ENCODE assay signal across 8 cellular contexts in genomic region chr1:111227875-111228747, GRCh38. TPM values are rescaled to one million over a fixed set of nuclear protein-coding genes. Genes with fewer than 3 reads are reported as not detected.
A peak's percentile ranks its signal among the peaks of the same experiment; 100 is the strongest.
DNase-seq lines count a peak whose midpoint lies in the region; ATAC-seq and TF ChIP-seq lines count a peak whose summit lies in the region.

No MANE protein-coding gene starts in this region.

- peaks cover 3% of the 10 kb centered on the region; the same call in 1 of the 2 replicates for H3K27me3 ChIP-seq in HUES48 (ENCODE audit: control insufficient read depth, insufficient read depth, low read length)
- peaks cover 3% of the 10 kb centered on the region for H3K27me3 ChIP-seq in adrenal gland
- no peaks in the 10 kb centered on the region for H3K27me3 ChIP-seq in colonic mucosa

- H3K4me1 ChIP-seq in HUES48 (ENCODE audit: control insufficient read depth, insufficient read depth, low read length) (peaks cover 11% of the 10 kb centered on the region; the same call in 1 of the 2 replicates), adrenal gland (replicated peaks in 1 of 2) (peaks cover 0 to 11% of the 10 kb centered on the region in 2 donors), colonic mucosa (no peaks in the 10 kb centered on the region)

- H3K36me3 ChIP-seq in HUES48 (ENCODE audit: control insufficient read depth, insufficient read depth, low read length), result no peaks in the 10 kb centered on the region
- H3K36me3 ChIP-seq in adrenal gland (replicated peaks in 1 of 2), result no peaks in the 10 kb centered on the region
- no peaks in the 10 kb centered on the region for H3K36me3 ChIP-seq in colonic mucosa

- intact Hi-C loops in adrenal gland (cut with DNase I), result no loop called here
- intact Hi-C loops in colonic mucosa (cut with DNase I), result loop anchor here (10.0 kb wide), 1 partner anchor 83 kb away; the partner anchor contains the start of genes CEPT1 and DRAM2

- no peak overlapping the region for H3K4me3 ChIP-seq in HUES48 (ENCODE audit: low read depth, low read length)
- no peak overlapping the region for H3K4me3 ChIP-seq in adrenal gland
- no peak overlapping the region for H3K4me3 ChIP-seq in colonic mucosa

- no peak for ATAC-seq in HG03521 (IDR thresholded peaks at IDR 0.05; ENCODE audit: unreplicated experiment)

- no peaks in the 10 kb centered on the region for H3K9me3 ChIP-seq in HUES48 (ENCODE audit: control insufficient read depth, insufficient read depth, low read length)
- H3K9me3 ChIP-seq in adrenal gland (replicated peaks in 1 of 3), result no peaks in the 10 kb centered on the region
- no peaks in the 10 kb centered on the region for H3K9me3 ChIP-seq in colonic mucosa

- TF ChIP-seq CTCF in adrenal gland (IDR thresholded peaks at IDR 0.05) (no peak), colonic mucosa (IDR thresholded peaks at IDR 0.05) (no peak)

- no peak for TF ChIP-seq POLR2A in adrenal gland (IDR thresholded peaks at IDR 0.05)

- WGBS in adrenal gland, 4 donors, result 74 to 84% (median 82%) methylated on average over 6 of the region's 6 CpGs

- DNase-seq in adrenal gland (peak in 4 of 7 donors; percentile 24 to 45 (median 30)), iPS-NIHi7 (ENCODE audit: extremely low spot score) (peak; percentile 33), stromal cell of bone marrow (ENCODE audit: low read depth) (peak; percentile 95), NCI-H1930 (lab: John Stamatoyannopoulos, UW) (no peak), colonic mucosa (no peak), SKM-1 (lab: John Stamatoyannopoulos, UW; ENCODE audit: unreplicated experiment) (no peak)

- no peak overlapping the region for H3K9ac ChIP-seq in HUES48 (ENCODE audit: low read depth, low read length)
- no peak overlapping the region for H3K9ac ChIP-seq in colonic mucosa (ENCODE audit: low read depth in 2 of 2, low read length in 2 of 2)

- H3K27ac ChIP-seq in HUES48 (ENCODE audit: low read depth, low read length) (peak overlapping the region; percentile 59), adrenal gland (peak overlapping the region in 1 of 5 donors; percentile 51), colonic mucosa (no peak overlapping the region)

RNA-seq across cellular contexts. Expression of gene CHI3L2, which starts 0.6 kb away (rescaled TPM):
- total RNA-seq in adrenal gland, result 1 to 10 TPM in 5 of 8 donors, under 1 TPM in 2, not detected in 1; 0.84 to 9.1 (median 2.8) TPM
- 1 to 10 TPM in 2 of 3 donors, under 1 TPM in 1; 0.35 to 3.0 (median 2.7) TPM for polyA plus RNA-seq in adrenal gland
- under 1 TPM; 0.49 to 0.53 TPM for total RNA-seq in colonic mucosa

RNA-seq across cellular contexts. Expression of gene DENND2D, which starts 27.7 kb away (rescaled TPM):
- total RNA-seq in adrenal gland (10 to 100 TPM; 37.0 to 62.9 (median 42.7) TPM), colonic mucosa (10 to 100 TPM; 51.0 to 65.2 TPM)
- polyA plus RNA-seq in adrenal gland, result 10 to 100 TPM; 38.1 to 57.3 (median 39.9) TPM

Comparison
In these comparisons a context has a peak if more than half of its experiments do, and no peak if none do; other contexts are left out.
1. DNase-seq: peak in adrenal gland (4 of 7), iPS-NIHi7 (single experiment) and stromal cell of bone marrow (single experiment); none in NCI-H1930 (0 of 2), colonic mucosa (single experiment) and SKM-1 (single experiment).